In genomic region chr12:125021096-125021495, GRCh38 we compare ENCODE assay signal across 28 cellular contexts.
"Had no signal": no experiment of that assay in that cellular context is flagged by ENCODE, and none has a peak within 500 bp of the region (broad histone marks: within the 10 kb centered on the region; RNA-seq: fewer than 3 reads in every experiment).

No MANE protein-coding gene starts in this region.

- H3K9ac ChIP-seq: neural progenitor cell, parathyroid adenoma had no signal

- H3K4me3 Mint-ChIP-seq: naive thymus-derived CD4-positive, alpha-beta T cell; natural killer cell; nephron; neural progenitor cell; stimulated activated effector memory CD8-positive, alpha-beta T cell treated with anti-CD3 and anti-CD28 coated beads, Interleukin-12 subunit alpha, Interleukin-12 subunit beta, amount 100 ng/mL, for 72 hours; stimulated activated naive B cell treated with anti-CD40 and anti-IgM and Interleukin-4, amounts not matched to agents 10 μg/mL and 1 μg/mL and 100 μg/mL, for 72 hours; stimulated activated naive CD8-positive, alpha-beta T cell treated with anti-CD3 and anti-CD28 coated beads, Interleukin-15, Interleukin-2, amounts not matched to agents 100 ng/mL and 50 ng/mL, for 24 hours; type B pancreatic cell had no signal

- H3K27me3 Mint-ChIP-seq: naive thymus-derived CD4-positive, alpha-beta T cell; progenitor cell of endocrine pancreas; stimulated activated naive B cell treated with anti-CD40 and anti-IgM and Interleukin-4, amounts not matched to agents 10 μg/mL and 1 μg/mL and 100 μg/mL, for 72 hours; stimulated activated naive CD8-positive, alpha-beta T cell treated with anti-CD3 and anti-CD28 coated beads, Interleukin-15, Interleukin-2, amounts not matched to agents 100 ng/mL and 50 ng/mL, for 24 hours; type B pancreatic cell had no signal

- DNase-seq: naive thymus-derived CD4-positive, alpha-beta T cell; natural killer cell; occipital lobe; ovary; psoas muscle; right cardiac atrium; right lobe of liver; sigmoid colon; small intestine; stimulated activated CD4-positive, alpha-beta T cell treated with anti-CD3 and anti-CD28 coated beads, Interleukin-15, amount 100 ng/mL, for 24 hours; stimulated activated CD4-positive, alpha-beta T cell treated with anti-CD3 and anti-CD28 coated beads, Interleukin-2, amount 100 ng/mL, for 24 hours; stimulated activated CD4-positive, alpha-beta T cell treated with anti-CD3 and anti-CD28 coated beads, Interleukin-2, amount 100 ng/mL, for 48 hours; stimulated activated CD4-positive, alpha-beta T cell treated with anti-CD3 and anti-CD28 coated beads, Interleukin-4, amount 100 ng/mL, for 24 hours; stimulated activated naive B cell treated with anti-CD40 and anti-IgM and Interleukin-4, amounts not matched to agents 10 μg/mL and 1 μg/mL and 100 μg/mL, for 72 hours; stimulated activated naive CD4-positive, alpha-beta T cell treated with Interleukin-2 at 50 U/mL for 16 hours; stomach; thyroid gland; transverse colon; upper lobe of right lung had no signal

- H3K36me3 ChIP-seq: neural progenitor cell, ovary, right lobe of liver, thoracic aorta, thyroid gland, transverse colon, upper lobe of right lung, vagina had no signal

- H2AFZ ChIP-seq: neural progenitor cell, parathyroid adenoma had no signal

- FAIRE-seq: small intestine had no signal

- H3K36me3 Mint-ChIP-seq: natural killer cell had no signal

- H3K4me2 ChIP-seq: neural progenitor cell had no signal

- ATAC-seq: naive thymus-derived CD4-positive, alpha-beta T cell; natural killer cell; psoas muscle; right cardiac atrium; right lobe of liver; stimulated activated effector memory CD8-positive, alpha-beta T cell treated with anti-CD3 and anti-CD28 coated beads, Interleukin-12 subunit alpha, Interleukin-12 subunit beta, amount 100 ng/mL, for 72 hours; stimulated activated naive B cell treated with anti-CD40 and anti-IgM and Interleukin-4, amounts not matched to agents 10 μg/mL and 1 μg/mL and 100 μg/mL, for 72 hours; upper lobe of right lung had no signal

- H3K79me2 ChIP-seq: parathyroid adenoma had no signal

- H3K4me3 ChIP-seq: neural progenitor cell, ovary, psoas muscle, right lobe of liver, sigmoid colon, stomach, thoracic aorta, thyroid gland, transverse colon, upper lobe of right lung, vagina had no signal

- H3K27ac ChIP-seq: neural progenitor cell, ovary, parathyroid adenoma, psoas muscle, right lobe of liver, sigmoid colon, stomach, thoracic aorta, thyroid gland, transverse colon, upper lobe of right lung, vagina had no signal

- H3K4me1 ChIP-seq: neural progenitor cell, parathyroid adenoma, psoas muscle, right lobe of liver, sigmoid colon, stomach, thyroid gland, transverse colon, upper lobe of right lung, vagina had no signal

- H3K9me3 Mint-ChIP-seq: naive thymus-derived CD4-positive, alpha-beta T cell; natural killer cell; nephron; neural progenitor cell; stimulated activated effector memory CD8-positive, alpha-beta T cell treated with anti-CD3 and anti-CD28 coated beads, Interleukin-12 subunit alpha, Interleukin-12 subunit beta, amount 100 ng/mL, for 72 hours; stimulated activated naive B cell treated with anti-CD40 and anti-IgM and Interleukin-4, amounts not matched to agents 10 μg/mL and 1 μg/mL and 100 μg/mL, for 72 hours; stimulated activated naive CD8-positive, alpha-beta T cell treated with anti-CD3 and anti-CD28 coated beads, Interleukin-15, Interleukin-2, amounts not matched to agents 100 ng/mL and 50 ng/mL, for 24 hours; type B pancreatic cell had no signal

- H3K4me1 Mint-ChIP-seq: natural killer cell; nephron; neural progenitor cell; stimulated activated effector memory CD8-positive, alpha-beta T cell treated with anti-CD3 and anti-CD28 coated beads, Interleukin-12 subunit alpha, Interleukin-12 subunit beta, amount 100 ng/mL, for 72 hours had no signal

- H3K27ac Mint-ChIP-seq: naive thymus-derived CD4-positive, alpha-beta T cell; natural killer cell; nephron; neural progenitor cell; progenitor cell of endocrine pancreas; stimulated activated effector memory CD8-positive, alpha-beta T cell treated with anti-CD3 and anti-CD28 coated beads, Interleukin-12 subunit alpha, Interleukin-12 subunit beta, amount 100 ng/mL, for 72 hours; stimulated activated naive B cell treated with anti-CD40 and anti-IgM and Interleukin-4, amounts not matched to agents 10 μg/mL and 1 μg/mL and 100 μg/mL, for 72 hours; stimulated activated naive CD8-positive, alpha-beta T cell treated with anti-CD3 and anti-CD28 coated beads, Interleukin-15, Interleukin-2, amounts not matched to agents 100 ng/mL and 50 ng/mL, for 24 hours; type B pancreatic cell had no signal

- H3K9me3 ChIP-seq: ovary, psoas muscle, right lobe of liver, sigmoid colon, thoracic aorta, thyroid gland, transverse colon, upper lobe of right lung, vagina had no signal

- H3K27me3 ChIP-seq: neural progenitor cell, ovary, right lobe of liver, sigmoid colon, stomach, thyroid gland, transverse colon, upper lobe of right lung, vagina had no signal
